21 cellular contexts compared by ENCODE assay signal in the genomic region with DNA sequence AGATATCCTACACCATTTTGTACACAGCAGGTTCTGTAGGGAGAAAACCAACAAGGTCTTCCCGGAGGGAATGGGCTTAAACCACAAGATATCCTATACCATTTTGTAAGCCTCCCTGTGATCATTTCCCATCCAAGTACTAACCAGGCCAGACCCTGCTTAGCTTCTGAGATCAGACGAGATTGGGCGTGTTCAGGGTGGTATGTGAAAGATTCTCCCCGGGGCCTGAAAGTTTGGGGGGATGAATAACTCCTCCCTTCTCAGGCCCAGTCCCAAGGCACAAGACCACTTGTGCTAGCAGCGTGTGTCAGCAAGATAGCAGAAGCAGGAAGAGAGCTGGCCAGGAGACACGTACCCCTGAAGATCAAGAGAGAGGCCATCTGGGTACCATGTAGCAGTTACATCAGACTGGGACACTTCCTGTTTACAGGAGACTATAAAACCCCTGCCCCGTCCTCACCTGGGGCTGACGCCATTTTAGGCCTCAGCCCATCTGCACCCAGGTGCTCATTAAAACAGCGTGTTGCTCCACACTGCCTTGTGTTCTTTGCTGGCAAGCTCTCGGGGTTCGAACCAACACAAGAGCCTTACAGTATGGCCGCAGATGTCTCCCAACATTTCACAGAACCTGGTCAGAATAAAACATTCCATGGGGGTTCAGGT. TPM values are rescaled to one million over a fixed set of nuclear protein-coding genes. Genes with fewer than 3 reads are reported as not detected.
"Had no signal": no experiment of that assay in that cellular context is flagged by ENCODE, and none has a peak within 500 bp of the region (broad histone marks: within the 10 kb centered on the region; RNA-seq: fewer than 3 reads in every experiment).

No MANE protein-coding gene starts in this region.

- H3K9me3 ChIP-seq: gastrocnemius medialis, heart left ventricle had no signal

- H3K27ac Mint-ChIP-seq: activated naive CD8-positive, alpha-beta T cell treated with anti-CD3 and anti-CD28 coated beads, Interleukin-2, amount 50 U/mL, for 24 hours; activated T-helper 2 cell treated with anti-CD3 and anti-CD28 coated beads, Interferon-gamma antibody, Interleukin-2, Interleukin-4, amounts not matched to agents 10 μg/mL and 5 μg/mL and 100 μg/mL, durations not matched to agents 14 hours and 24 hours and 36 hours; memory B cell had no signal

- H3K9me3 Mint-ChIP-seq: activated naive CD8-positive, alpha-beta T cell treated with anti-CD3 and anti-CD28 coated beads, Interleukin-2, amount 50 U/mL, for 24 hours; activated T-helper 2 cell treated with anti-CD3 and anti-CD28 coated beads, Interferon-gamma antibody, Interleukin-2, Interleukin-4, amounts not matched to agents 10 μg/mL and 5 μg/mL and 100 μg/mL, durations not matched to agents 14 hours and 24 hours and 36 hours; immature natural killer cell; memory B cell; natural killer cell treated with Interleukin-12 subunit alpha and Interleukin-12 subunit beta and Interleukin-15 and Interleukin-18, amount 100 ng/mL, for 72 hours; T-cell had no signal

- H3K4me3 Mint-ChIP-seq: activated naive CD8-positive, alpha-beta T cell treated with anti-CD3 and anti-CD28 coated beads, Interleukin-2, amount 50 U/mL, for 24 hours; memory B cell had no signal

- DNase-seq: activated CD4-positive, alpha-beta T cell treated with anti-CD3 and anti-CD28 coated beads, Interleukin-2, amount 50 U/mL, for 1 hour; activated CD4-positive, CD25-positive, alpha-beta regulatory T cell treated with anti-CD3 and anti-CD28 coated beads, Interleukin-2, amount 50 U/mL, for 72 hours; activated naive CD4-positive, alpha-beta T cell treated with Interleukin-2 at 50 U/mL for 16 hours; activated naive CD8-positive, alpha-beta T cell treated with anti-CD3 and anti-CD28 coated beads, Interleukin-2, amount 50 U/mL, for 24 hours; activated T-cell treated with anti-CD3 and anti-CD28 coated beads, Interleukin-2, amount 50 U/mL, for 1 hour; anterior cingulate cortex; brain microvascular endothelial cell; central memory CD4-positive, alpha-beta T cell; gastrocnemius medialis; heart left ventricle; immature natural killer cell; occipital lobe; posterior cingulate gyrus; stimulated activated CD4-positive, alpha-beta T cell treated with anti-CD3 and anti-CD28 coated beads, Interleukin-12 subunit alpha, Interleukin-12 subunit beta, amount 100 ng/mL, for 4 hours; stimulated activated CD4-positive, alpha-beta T cell treated with anti-CD3 and anti-CD28 coated beads, Interleukin-1b, Interleukin-23, amount 100 ng/mL, for 48 hours; stimulated activated CD8-positive, alpha-beta memory T cell treated with anti-CD3 and anti-CD28 coated beads, Interleukin-4, amount 100 ng/mL, for 48 hours; stimulated activated naive CD4-positive, alpha-beta T cell; T-cell had no signal

- H3K27ac ChIP-seq: brain microvascular endothelial cell, gastrocnemius medialis, heart left ventricle had no signal

- H3K4me3 ChIP-seq: gastrocnemius medialis, heart left ventricle had no signal

- H3K36me3 ChIP-seq: brain microvascular endothelial cell, gastrocnemius medialis, heart left ventricle had no signal

- ATAC-seq: activated naive CD8-positive, alpha-beta T cell treated with anti-CD3 and anti-CD28 coated beads, Interleukin-2, amount 50 U/mL, for 24 hours; gastrocnemius medialis; heart left ventricle; natural killer cell treated with Interleukin-12 subunit alpha and Interleukin-12 subunit beta and Interleukin-15 and Interleukin-18, amount 100 ng/mL, for 72 hours; T-cell had no signal

- H3K27me3 Mint-ChIP-seq: memory B cell; natural killer cell treated with Interleukin-12 subunit alpha and Interleukin-12 subunit beta and Interleukin-15 and Interleukin-18, amount 100 ng/mL, for 72 hours had no signal

- H3K36me3 Mint-ChIP-seq: immature natural killer cell; natural killer cell treated with Interleukin-12 subunit alpha and Interleukin-12 subunit beta and Interleukin-15 and Interleukin-18, amount 100 ng/mL, for 72 hours; T-cell had no signal

- H3K27me3 ChIP-seq: brain microvascular endothelial cell, heart left ventricle had no signal

RNA-seq across cellular contexts. Expression of a gene that starts 49.5 kb away (rescaled TPM):
- total RNA-seq: natural killer cell treated with Interleukin-12 subunit alpha and Interleukin-12 subunit beta and Interleukin-15 and Interleukin-18, amount 100 ng/mL, for 72 hours; T-cell had no signal
- polyA plus RNA-seq: immature natural killer cell had no signal
